Comparison of ENCODE assay signal across 1 cellular context in the genomic region with DNA sequence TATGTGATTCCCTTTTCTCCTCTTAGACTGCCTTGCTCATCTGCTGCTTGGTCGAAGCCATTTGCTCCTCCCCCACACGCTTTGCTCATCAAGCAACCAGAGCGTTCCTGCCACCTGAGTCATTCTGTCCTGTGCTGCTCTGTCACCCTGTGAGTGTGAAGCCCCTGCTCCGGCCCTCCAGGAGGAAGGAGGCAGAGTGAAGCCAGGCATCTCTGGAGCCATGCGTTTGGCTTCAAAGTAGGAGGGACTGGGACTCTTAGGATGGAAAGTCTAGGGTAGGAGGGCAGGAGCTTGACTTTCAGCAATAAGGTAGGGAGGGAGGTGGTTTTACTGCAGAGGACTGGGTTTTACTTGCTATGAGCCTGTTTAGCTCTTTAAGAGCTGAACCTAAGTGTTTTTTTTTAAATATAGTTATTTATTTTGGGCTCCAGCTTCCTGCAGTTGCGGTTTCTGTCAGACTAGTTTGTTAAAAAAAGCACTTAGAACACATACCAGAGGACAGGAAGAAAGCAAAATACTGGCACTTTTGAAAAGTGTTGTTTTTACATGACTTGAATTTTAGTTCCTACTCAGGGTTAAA.
TF ChIP-seq lines count a peak whose summit lies in the region.

No MANE protein-coding gene starts in this region.

TF ChIP-seq in GM23338, 12 proteins besides CTCF, POLR2A, EP300 and RAD21 (continued from another document):
- TF ChIP-seq, protein P1, sequence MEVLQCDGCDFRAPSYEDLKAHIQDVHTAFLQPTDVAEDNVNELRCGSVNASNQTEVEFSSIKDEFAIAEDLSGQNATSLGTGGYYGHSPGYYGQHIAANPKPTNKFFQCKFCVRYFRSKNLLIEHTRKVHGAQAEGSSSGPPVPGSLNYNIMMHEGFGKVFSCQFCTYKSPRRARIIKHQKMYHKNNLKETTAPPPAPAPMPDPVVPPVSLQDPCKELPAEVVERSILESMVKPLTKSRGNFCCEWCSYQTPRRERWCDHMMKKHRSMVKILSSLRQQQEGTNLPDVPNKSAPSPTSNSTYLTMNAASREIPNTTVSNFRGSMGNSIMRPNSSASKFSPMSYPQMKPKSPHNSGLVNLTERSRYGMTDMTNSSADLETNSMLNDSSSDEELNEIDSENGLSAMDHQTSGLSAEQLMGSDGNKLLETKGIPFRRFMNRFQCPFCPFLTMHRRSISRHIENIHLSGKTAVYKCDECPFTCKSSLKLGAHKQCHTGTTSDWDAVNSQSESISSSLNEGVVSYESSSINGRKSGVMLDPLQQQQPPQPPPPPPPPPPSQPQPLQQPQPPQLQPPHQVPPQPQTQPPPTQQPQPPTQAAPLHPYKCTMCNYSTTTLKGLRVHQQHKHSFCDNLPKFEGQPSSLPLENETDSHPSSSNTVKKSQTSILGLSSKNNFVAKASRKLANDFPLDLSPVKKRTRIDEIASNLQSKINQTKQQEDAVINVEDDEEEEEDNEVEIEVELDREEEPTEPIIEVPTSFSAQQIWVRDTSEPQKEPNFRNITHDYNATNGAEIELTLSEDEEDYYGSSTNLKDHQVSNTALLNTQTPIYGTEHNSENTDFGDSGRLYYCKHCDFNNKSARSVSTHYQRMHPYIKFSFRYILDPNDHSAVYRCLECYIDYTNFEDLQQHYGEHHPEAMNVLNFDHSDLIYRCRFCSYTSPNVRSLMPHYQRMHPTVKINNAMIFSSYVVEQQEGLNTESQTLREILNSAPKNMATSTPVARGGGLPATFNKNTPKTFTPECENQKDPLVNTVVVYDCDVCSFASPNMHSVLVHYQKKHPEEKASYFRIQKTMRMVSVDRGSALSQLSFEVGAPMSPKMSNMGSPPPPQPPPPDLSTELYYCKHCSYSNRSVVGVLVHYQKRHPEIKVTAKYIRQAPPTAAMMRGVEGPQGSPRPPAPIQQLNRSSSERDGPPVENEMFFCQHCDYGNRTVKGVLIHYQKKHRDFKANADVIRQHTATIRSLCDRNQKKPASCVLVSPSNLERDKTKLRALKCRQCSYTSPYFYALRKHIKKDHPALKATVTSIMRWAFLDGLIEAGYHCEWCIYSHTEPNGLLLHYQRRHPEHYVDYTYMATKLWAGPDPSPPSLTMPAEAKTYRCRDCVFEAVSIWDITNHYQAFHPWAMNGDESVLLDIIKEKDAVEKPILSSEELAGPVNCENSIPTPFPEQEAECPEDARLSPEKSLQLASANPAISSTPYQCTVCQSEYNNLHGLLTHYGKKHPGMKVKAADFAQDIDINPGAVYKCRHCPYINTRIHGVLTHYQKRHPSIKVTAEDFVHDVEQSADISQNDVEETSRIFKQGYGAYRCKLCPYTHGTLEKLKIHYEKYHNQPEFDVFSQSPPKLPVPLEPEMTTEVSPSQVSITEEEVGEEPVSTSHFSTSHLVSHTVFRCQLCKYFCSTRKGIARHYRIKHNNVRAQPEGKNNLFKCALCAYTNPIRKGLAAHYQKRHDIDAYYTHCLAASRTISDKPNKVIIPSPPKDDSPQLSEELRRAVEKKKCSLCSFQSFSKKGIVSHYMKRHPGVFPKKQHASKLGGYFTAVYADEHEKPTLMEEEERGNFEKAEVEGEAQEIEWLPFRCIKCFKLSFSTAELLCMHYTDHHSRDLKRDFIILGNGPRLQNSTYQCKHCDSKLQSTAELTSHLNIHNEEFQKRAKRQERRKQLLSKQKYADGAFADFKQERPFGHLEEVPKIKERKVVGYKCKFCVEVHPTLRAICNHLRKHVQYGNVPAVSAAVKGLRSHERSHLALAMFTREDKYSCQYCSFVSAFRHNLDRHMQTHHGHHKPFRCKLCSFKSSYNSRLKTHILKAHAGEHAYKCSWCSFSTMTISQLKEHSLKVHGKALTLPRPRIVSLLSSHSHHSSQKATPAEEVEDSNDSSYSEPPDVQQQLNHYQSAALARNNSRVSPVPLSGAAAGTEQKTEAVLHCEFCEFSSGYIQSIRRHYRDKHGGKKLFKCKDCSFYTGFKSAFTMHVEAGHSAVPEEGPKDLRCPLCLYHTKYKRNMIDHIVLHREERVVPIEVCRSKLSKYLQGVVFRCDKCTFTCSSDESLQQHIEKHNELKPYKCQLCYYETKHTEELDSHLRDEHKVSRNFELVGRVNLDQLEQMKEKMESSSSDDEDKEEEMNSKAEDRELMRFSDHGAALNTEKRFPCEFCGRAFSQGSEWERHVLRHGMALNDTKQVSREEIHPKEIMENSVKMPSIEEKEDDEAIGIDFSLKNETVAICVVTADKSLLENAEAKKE (CRISPR knock-in tag; IDR thresholded peaks at IDR 0.05), result no peak
- no peak for TF ChIP-seq EZH2 (IDR thresholded peaks at IDR 0.05; ENCODE audit: low read depth, unreplicated experiment)
- no peak for TF ChIP-seq ZNF114 (CRISPR knock-in tag; IDR thresholded peaks at IDR 0.05)
- TF ChIP-seq NANOG (IDR thresholded peaks at IDR 0.05; ENCODE audit: borderline replicate concordance), result no peak
- no peak for TF ChIP-seq JUNB (IDR thresholded peaks at IDR 0.05; ENCODE audit: unreplicated experiment)
- TF ChIP-seq STAT1 (IDR thresholded peaks at IDR 0.05; ENCODE audit: unreplicated experiment), result no peak
- no peak for TF ChIP-seq EZH2phosphoT487 (IDR thresholded peaks at IDR 0.05; ENCODE audit: unreplicated experiment)
- TF ChIP-seq, protein P2, sequence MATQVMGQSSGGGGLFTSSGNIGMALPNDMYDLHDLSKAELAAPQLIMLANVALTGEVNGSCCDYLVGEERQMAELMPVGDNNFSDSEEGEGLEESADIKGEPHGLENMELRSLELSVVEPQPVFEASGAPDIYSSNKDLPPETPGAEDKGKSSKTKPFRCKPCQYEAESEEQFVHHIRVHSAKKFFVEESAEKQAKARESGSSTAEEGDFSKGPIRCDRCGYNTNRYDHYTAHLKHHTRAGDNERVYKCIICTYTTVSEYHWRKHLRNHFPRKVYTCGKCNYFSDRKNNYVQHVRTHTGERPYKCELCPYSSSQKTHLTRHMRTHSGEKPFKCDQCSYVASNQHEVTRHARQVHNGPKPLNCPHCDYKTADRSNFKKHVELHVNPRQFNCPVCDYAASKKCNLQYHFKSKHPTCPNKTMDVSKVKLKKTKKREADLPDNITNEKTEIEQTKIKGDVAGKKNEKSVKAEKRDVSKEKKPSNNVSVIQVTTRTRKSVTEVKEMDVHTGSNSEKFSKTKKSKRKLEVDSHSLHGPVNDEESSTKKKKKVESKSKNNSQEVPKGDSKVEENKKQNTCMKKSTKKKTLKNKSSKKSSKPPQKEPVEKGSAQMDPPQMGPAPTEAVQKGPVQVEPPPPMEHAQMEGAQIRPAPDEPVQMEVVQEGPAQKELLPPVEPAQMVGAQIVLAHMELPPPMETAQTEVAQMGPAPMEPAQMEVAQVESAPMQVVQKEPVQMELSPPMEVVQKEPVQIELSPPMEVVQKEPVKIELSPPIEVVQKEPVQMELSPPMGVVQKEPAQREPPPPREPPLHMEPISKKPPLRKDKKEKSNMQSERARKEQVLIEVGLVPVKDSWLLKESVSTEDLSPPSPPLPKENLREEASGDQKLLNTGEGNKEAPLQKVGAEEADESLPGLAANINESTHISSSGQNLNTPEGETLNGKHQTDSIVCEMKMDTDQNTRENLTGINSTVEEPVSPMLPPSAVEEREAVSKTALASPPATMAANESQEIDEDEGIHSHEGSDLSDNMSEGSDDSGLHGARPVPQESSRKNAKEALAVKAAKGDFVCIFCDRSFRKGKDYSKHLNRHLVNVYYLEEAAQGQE (IDR thresholded peaks at IDR 0.05; ENCODE audit: unreplicated experiment), result no peak
- TF ChIP-seq ZNF331 (CRISPR knock-in tag; IDR thresholded peaks at IDR 0.05; ENCODE audit: low read depth), result no peak
- TF ChIP-seq POLR2AphosphoS5 (IDR thresholded peaks at IDR 0.05; ENCODE audit: low read depth), result no peak
- TF ChIP-seq CREB1 (CRISPR knock-in tag; IDR thresholded peaks at IDR 0.05; ENCODE audit: low read depth), result no peak
